In the genomic region with DNA sequence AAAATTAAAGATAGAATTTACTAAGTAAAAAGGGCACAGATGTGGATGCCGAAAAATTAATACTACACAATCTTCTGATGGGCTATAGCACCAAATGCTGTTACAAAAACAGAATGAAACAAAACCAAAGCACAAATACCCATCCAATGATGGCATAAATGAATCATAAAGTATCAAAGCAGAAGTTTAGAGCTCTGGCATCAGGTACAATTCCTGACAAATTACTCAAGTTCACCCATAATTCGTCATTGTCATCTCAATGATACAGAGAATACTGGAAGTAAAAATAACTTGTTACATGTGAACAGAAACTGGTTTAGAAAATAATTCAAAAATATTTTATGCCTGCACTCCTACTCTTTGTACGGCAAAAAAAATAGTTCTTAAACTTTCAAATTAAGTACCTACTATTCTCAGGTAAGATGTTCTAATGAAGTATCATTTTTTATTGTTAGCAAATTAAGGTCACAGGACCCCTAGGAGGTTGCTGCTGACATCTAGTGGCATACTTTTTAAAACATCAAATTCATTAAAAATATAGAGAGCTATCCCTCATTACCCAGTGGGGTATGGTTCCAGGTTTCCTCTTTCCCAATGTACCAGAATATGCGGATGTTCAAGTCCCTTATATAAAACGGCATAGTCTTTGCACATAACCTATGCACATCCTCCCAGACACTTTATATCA, we compare ENCODE assay signal across 1 cellular context.
TF ChIP-seq lines count a peak whose summit lies in the region.

No MANE protein-coding gene starts in this region.

TF ChIP-seq in neural cell, 6 proteins besides CTCF, POLR2A, EP300 and RAD21:
- peak; percentile 74 for TF ChIP-seq SMC3 (conservative IDR thresholded peaks at IDR 0.05; ENCODE audit: poor library complexity)
- no peak for TF ChIP-seq POLR2AphosphoS5 (IDR thresholded peaks at IDR 0.05)
